ENCODE assay signal across 14 cellular contexts in the genomic region with DNA sequence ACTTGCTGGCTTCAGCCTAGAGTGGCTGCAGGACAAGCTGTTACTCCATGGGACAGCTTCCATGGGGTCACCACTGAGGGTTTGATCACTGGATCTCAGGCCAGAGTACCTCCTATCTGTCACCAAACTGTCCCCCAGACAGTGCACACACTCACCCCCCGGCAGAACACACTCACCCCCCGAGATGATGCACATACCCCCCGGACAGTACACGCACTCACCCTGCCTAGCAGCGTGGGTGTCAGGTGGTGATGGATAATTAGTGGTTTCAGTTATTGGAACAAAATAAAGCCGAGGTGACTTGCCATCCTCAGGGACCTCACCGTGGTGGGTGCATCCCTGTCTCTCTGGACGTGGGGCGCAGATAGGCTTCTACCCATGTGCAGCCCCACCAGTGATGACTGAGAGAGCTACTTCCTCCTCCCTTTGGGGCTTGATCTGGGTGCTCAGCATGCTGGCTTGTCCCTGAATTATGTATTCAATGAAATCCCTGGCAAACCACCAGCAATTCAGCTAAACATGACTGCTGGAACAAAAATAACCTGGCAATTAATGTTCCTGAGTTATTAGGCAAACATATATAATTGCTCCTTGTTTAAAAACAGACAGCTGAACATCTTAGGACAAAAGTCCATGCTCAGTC.
"Had no signal": no experiment of that assay in that cellular context is flagged by ENCODE, and none has a peak within 500 bp of the region (broad histone marks: within the 10 kb centered on the region; RNA-seq: fewer than 3 reads in every experiment).

No MANE protein-coding gene starts in this region.

- H3K9me3 ChIP-seq: mucosa of descending colon, tibial nerve had no signal

- H3K27ac ChIP-seq: foreskin keratinocyte, tibial nerve had no signal

- H3K4me1 ChIP-seq: foreskin keratinocyte had no signal

- H3K27me3 ChIP-seq: dorsolateral prefrontal cortex, foreskin keratinocyte, tibial nerve had no signal

- H3K4me3 ChIP-seq: dorsolateral prefrontal cortex, mucosa of descending colon, tibial nerve had no signal

- DNase-seq: activated CD4-positive, alpha-beta T cell treated with anti-CD3 and anti-CD28 coated beads for 48 hours; activated CD8-positive, alpha-beta T cell treated with anti-CD3 and anti-CD28 coated beads, Interleukin-2, amount 10 ng/mL, durations not matched to agents 7 days and 5 days; activated naive CD4-positive, alpha-beta T cell treated with anti-CD3 and anti-CD28 coated beads, Interleukin-2, amount 50 U/mL, for 16 hours; amniotic stem cell; dorsolateral prefrontal cortex; foreskin keratinocyte; islet precursor cell; mammary epithelial cell; mucosa of descending colon; naive thymus-derived CD8-positive, alpha-beta T cell; right cardiac atrium; small intestine; T-cell had no signal
